Comparison of ENCODE assay signal across 26 cellular contexts in genomic region chr2:42767080-42767898, GRCh38. TPM values are rescaled to one million over a fixed set of nuclear protein-coding genes. Genes with fewer than 3 reads are reported as not detected.
"Had no signal": no experiment of that assay in that cellular context is flagged by ENCODE, and none has a peak within 500 bp of the region (broad histone marks: within the 10 kb centered on the region; RNA-seq: fewer than 3 reads in every experiment).

No MANE protein-coding gene starts in this region.

- H3K9me3 ChIP-seq: esophagus squamous epithelium, stomach, thoracic aorta, upper lobe of left lung had no signal

- FAIRE-seq: endothelial cell of umbilical vein had no signal

- ATAC-seq: activated CD8-positive, alpha-beta memory T cell treated with anti-CD3 and anti-CD28 coated beads, Interleukin-2, amount 10 ng/mL, durations not matched to agents 7 days and 5 days; activated naive CD8-positive, alpha-beta T cell treated with anti-CD3 and anti-CD28 coated beads, Interleukin-2, amount 50 U/mL, for 24 hours; natural killer cell had no signal

- H3K27me3 ChIP-seq: brain microvascular endothelial cell, esophagus squamous epithelium, stomach, upper lobe of left lung had no signal

- H3K27ac Mint-ChIP-seq: activated CD4-positive, alpha-beta memory T cell treated with anti-CD3 and anti-CD28 coated beads, Interleukin-2, amount 10 ng/mL, durations not matched to agents 7 days and 5 days; activated CD8-positive, alpha-beta memory T cell treated with anti-CD3 and anti-CD28 coated beads, Interleukin-2, amount 10 ng/mL, durations not matched to agents 7 days and 5 days; activated naive CD4-positive, alpha-beta T cell treated with anti-CD3 and anti-CD28 coated beads for 36 hours; activated naive CD8-positive, alpha-beta T cell treated with anti-CD3 and anti-CD28 coated beads, Interleukin-2, amount 50 U/mL, for 24 hours; activated T-helper 2 cell treated with anti-CD3 and anti-CD28 coated beads, Interferon-gamma antibody, Interleukin-2, Interleukin-4, amounts not matched to agents 10 μg/mL and 5 μg/mL and 100 μg/mL, durations not matched to agents 14 hours and 24 hours and 36 hours; natural killer cell had no signal

- H3K4me1 ChIP-seq: esophagus squamous epithelium had no signal

- H3K4me1 Mint-ChIP-seq: activated CD4-positive, alpha-beta memory T cell treated with anti-CD3 and anti-CD28 coated beads, Interleukin-2, amount 10 ng/mL, durations not matched to agents 7 days and 5 days; activated CD8-positive, alpha-beta memory T cell treated with anti-CD3 and anti-CD28 coated beads, Interleukin-2, amount 10 ng/mL, durations not matched to agents 7 days and 5 days; activated naive CD8-positive, alpha-beta T cell treated with anti-CD3 and anti-CD28 coated beads, Interleukin-2, amount 50 U/mL, for 24 hours; immature natural killer cell had no signal

- H3K4me3 Mint-ChIP-seq: activated CD4-positive, alpha-beta memory T cell treated with anti-CD3 and anti-CD28 coated beads, Interleukin-2, amount 10 ng/mL, durations not matched to agents 7 days and 5 days; activated CD8-positive, alpha-beta memory T cell treated with anti-CD3 and anti-CD28 coated beads, Interleukin-2, amount 10 ng/mL, durations not matched to agents 7 days and 5 days; activated naive CD4-positive, alpha-beta T cell treated with anti-CD3 and anti-CD28 coated beads for 36 hours; activated naive CD8-positive, alpha-beta T cell treated with anti-CD3 and anti-CD28 coated beads, Interleukin-2, amount 50 U/mL, for 24 hours; immature natural killer cell; natural killer cell had no signal

- DNase-seq: activated CD4-positive, alpha-beta memory T cell treated with anti-CD3 and anti-CD28 coated beads, Interleukin-2, amount 10 ng/mL, durations not matched to agents 7 days and 5 days; activated CD4-positive, alpha-beta T cell treated with anti-CD3 and anti-CD28 coated beads for 48 hours; activated CD4-positive, CD25-positive, alpha-beta regulatory T cell; activated CD8-positive, alpha-beta memory T cell treated with anti-CD3 and anti-CD28 coated beads, Interleukin-2, amount 10 ng/mL, durations not matched to agents 7 days and 5 days; activated naive CD4-positive, alpha-beta T cell treated with anti-CD3 and anti-CD28 coated beads for 36 hours; activated naive CD8-positive, alpha-beta T cell treated with anti-CD3 and anti-CD28 coated beads, Interleukin-2, amount 50 U/mL, for 24 hours; anterior cingulate cortex; brain microvascular endothelial cell; central memory CD4-positive, alpha-beta T cell; cortex of kidney; effector CD4-positive, alpha-beta T cell; esophagus squamous epithelium; immature natural killer cell; mesendoderm; natural killer cell; occipital lobe; retina; stimulated activated CD4-positive, alpha-beta T cell treated with anti-CD3 and anti-CD28 coated beads, Interleukin-12 subunit alpha, Interleukin-12 subunit beta, amount 100 ng/mL, for 4 hours; stimulated activated CD4-positive, alpha-beta T cell treated with anti-CD3 and anti-CD28 coated beads, Interleukin-2, amount 100 ng/mL, for 24 hours; stomach; T-helper 1 cell; T1000; upper lobe of left lung had no signal

- H3K36me3 Mint-ChIP-seq: activated CD8-positive, alpha-beta memory T cell treated with anti-CD3 and anti-CD28 coated beads, Interleukin-2, amount 10 ng/mL, durations not matched to agents 7 days and 5 days; natural killer cell had no signal

- H3K27me3 Mint-ChIP-seq: activated CD4-positive, alpha-beta memory T cell treated with anti-CD3 and anti-CD28 coated beads, Interleukin-2, amount 10 ng/mL, durations not matched to agents 7 days and 5 days; activated CD8-positive, alpha-beta memory T cell treated with anti-CD3 and anti-CD28 coated beads, Interleukin-2, amount 10 ng/mL, durations not matched to agents 7 days and 5 days; activated naive CD8-positive, alpha-beta T cell treated with anti-CD3 and anti-CD28 coated beads, Interleukin-2, amount 50 U/mL, for 24 hours had no signal

- H3K27ac ChIP-seq: brain microvascular endothelial cell, esophagus squamous epithelium, stomach, thoracic aorta, upper lobe of left lung had no signal

- H3K36me3 ChIP-seq: brain microvascular endothelial cell, thoracic aorta had no signal

- H3K4me3 ChIP-seq: esophagus squamous epithelium, stomach, thoracic aorta, upper lobe of left lung had no signal

- H3K9me3 Mint-ChIP-seq: activated CD4-positive, alpha-beta memory T cell treated with anti-CD3 and anti-CD28 coated beads, Interleukin-2, amount 10 ng/mL, durations not matched to agents 7 days and 5 days; activated naive CD4-positive, alpha-beta T cell treated with anti-CD3 and anti-CD28 coated beads for 36 hours; activated naive CD8-positive, alpha-beta T cell treated with anti-CD3 and anti-CD28 coated beads, Interleukin-2, amount 50 U/mL, for 24 hours; activated T-helper 2 cell treated with anti-CD3 and anti-CD28 coated beads, Interferon-gamma antibody, Interleukin-2, Interleukin-4, amounts not matched to agents 10 μg/mL and 5 μg/mL and 100 μg/mL, durations not matched to agents 14 hours and 24 hours and 36 hours; immature natural killer cell; natural killer cell had no signal

RNA-seq across cellular contexts. Expression of gene OXER1, which starts 3.4 kb away (rescaled TPM):
- total RNA-seq: activated CD4-positive, alpha-beta memory T cell treated with anti-CD3 and anti-CD28 coated beads, Interleukin-2, amount 10 ng/mL, durations not matched to agents 7 days and 5 days; occipital lobe had no signal
- polyA plus RNA-seq: immature natural killer cell had no signal
